In the genomic region with DNA sequence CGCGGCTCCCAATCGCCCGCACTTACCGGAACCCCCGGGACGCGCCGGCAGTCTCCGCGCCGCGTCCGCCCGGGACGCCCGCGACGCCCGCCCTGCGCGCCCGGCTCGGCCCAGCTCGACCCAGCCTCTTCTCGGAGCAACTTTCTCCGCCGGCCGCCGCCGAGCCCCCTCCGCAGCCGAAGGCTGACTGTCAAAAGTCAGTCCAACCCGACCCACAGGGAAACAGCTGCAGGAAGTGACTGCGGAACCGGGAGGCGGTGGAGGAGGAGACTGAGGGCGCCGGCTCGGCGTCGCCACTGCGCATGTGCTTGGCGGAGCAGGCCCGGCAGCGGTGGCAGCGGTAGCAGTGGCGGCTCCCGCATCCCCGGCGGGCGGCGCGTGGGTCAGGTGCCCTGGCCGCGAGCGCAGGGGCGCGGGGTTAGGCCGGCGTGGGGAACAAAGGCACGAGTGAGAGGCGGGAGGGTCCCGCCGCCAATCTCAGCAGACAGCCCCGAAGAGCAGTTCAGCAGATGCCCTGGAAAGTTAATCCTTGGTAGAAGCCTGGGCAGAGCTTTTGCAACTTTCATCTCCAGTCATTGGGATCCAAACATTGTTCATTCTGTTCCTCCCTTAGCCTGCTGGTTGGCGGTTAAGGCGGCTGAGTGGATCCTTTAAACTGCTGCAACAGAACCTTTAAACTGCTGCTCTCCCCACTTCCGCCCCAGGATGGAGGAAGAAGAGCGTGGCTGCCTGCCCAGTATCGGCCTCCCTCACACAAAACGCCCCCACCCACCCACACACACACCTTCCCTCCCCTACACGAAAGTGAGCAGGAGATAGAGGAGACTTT, we compare ENCODE assay signal across 1 cellular context.
TF ChIP-seq lines count a peak whose summit lies in the region.

A gene with protein sequence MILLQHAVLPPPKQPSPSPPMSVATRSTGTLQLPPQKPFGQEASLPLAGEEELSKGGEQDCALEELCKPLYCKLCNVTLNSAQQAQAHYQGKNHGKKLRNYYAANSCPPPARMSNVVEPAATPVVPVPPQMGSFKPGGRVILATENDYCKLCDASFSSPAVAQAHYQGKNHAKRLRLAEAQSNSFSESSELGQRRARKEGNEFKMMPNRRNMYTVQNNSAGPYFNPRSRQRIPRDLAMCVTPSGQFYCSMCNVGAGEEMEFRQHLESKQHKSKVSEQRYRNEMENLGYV (minus strand): TSS at position 241 of the 829 bp plus-strand sequence. CDS start 4,057 bp downstream, outside the sequence.

TF ChIP-seq in GM23338, 12 proteins besides CTCF, POLR2A, EP300 and RAD21 (continued from another document):
- TF ChIP-seq, protein P1, sequence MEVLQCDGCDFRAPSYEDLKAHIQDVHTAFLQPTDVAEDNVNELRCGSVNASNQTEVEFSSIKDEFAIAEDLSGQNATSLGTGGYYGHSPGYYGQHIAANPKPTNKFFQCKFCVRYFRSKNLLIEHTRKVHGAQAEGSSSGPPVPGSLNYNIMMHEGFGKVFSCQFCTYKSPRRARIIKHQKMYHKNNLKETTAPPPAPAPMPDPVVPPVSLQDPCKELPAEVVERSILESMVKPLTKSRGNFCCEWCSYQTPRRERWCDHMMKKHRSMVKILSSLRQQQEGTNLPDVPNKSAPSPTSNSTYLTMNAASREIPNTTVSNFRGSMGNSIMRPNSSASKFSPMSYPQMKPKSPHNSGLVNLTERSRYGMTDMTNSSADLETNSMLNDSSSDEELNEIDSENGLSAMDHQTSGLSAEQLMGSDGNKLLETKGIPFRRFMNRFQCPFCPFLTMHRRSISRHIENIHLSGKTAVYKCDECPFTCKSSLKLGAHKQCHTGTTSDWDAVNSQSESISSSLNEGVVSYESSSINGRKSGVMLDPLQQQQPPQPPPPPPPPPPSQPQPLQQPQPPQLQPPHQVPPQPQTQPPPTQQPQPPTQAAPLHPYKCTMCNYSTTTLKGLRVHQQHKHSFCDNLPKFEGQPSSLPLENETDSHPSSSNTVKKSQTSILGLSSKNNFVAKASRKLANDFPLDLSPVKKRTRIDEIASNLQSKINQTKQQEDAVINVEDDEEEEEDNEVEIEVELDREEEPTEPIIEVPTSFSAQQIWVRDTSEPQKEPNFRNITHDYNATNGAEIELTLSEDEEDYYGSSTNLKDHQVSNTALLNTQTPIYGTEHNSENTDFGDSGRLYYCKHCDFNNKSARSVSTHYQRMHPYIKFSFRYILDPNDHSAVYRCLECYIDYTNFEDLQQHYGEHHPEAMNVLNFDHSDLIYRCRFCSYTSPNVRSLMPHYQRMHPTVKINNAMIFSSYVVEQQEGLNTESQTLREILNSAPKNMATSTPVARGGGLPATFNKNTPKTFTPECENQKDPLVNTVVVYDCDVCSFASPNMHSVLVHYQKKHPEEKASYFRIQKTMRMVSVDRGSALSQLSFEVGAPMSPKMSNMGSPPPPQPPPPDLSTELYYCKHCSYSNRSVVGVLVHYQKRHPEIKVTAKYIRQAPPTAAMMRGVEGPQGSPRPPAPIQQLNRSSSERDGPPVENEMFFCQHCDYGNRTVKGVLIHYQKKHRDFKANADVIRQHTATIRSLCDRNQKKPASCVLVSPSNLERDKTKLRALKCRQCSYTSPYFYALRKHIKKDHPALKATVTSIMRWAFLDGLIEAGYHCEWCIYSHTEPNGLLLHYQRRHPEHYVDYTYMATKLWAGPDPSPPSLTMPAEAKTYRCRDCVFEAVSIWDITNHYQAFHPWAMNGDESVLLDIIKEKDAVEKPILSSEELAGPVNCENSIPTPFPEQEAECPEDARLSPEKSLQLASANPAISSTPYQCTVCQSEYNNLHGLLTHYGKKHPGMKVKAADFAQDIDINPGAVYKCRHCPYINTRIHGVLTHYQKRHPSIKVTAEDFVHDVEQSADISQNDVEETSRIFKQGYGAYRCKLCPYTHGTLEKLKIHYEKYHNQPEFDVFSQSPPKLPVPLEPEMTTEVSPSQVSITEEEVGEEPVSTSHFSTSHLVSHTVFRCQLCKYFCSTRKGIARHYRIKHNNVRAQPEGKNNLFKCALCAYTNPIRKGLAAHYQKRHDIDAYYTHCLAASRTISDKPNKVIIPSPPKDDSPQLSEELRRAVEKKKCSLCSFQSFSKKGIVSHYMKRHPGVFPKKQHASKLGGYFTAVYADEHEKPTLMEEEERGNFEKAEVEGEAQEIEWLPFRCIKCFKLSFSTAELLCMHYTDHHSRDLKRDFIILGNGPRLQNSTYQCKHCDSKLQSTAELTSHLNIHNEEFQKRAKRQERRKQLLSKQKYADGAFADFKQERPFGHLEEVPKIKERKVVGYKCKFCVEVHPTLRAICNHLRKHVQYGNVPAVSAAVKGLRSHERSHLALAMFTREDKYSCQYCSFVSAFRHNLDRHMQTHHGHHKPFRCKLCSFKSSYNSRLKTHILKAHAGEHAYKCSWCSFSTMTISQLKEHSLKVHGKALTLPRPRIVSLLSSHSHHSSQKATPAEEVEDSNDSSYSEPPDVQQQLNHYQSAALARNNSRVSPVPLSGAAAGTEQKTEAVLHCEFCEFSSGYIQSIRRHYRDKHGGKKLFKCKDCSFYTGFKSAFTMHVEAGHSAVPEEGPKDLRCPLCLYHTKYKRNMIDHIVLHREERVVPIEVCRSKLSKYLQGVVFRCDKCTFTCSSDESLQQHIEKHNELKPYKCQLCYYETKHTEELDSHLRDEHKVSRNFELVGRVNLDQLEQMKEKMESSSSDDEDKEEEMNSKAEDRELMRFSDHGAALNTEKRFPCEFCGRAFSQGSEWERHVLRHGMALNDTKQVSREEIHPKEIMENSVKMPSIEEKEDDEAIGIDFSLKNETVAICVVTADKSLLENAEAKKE (CRISPR knock-in tag; IDR thresholded peaks at IDR 0.05), result no peak
TF ChIP-seq in GM23338: peak in this region for 2.
